In genomic region chr18:57881818-57882413, GRCh38 we compare ENCODE assay signal across 8 cellular contexts.
DNase-seq lines count a peak whose midpoint lies in the region; ATAC-seq and TF ChIP-seq lines count a peak whose summit lies in the region.

No MANE protein-coding gene starts in this region.

- TF ChIP-seq EP300 in neural cell (conservative IDR thresholded peaks at IDR 0.05; ENCODE audit: poor library complexity, severe bottlenecking): peak; percentile 20

- intact Hi-C loops in CD8-positive, alpha-beta T cell (cut with DNase I, micrococcal nuclease): loop anchor here (1.0 to 10.0 kb wide), 5 partner anchors 160 to 613 kb away; partner anchors contain the start of gene NEDD4L (in 1 of the 2)
- intact Hi-C loops in PC-3 (cut with micrococcal nuclease): loop anchor here (1.0 to 5.0 kb wide), 6 partner anchors 77 to 440 kb away; no protein-coding TSS in a partner anchor

- H3K9me2 ChIP-seq in PC-3 (replicated peaks; ENCODE audit: low read length) (no peaks in the 10 kb centered on the region), neural cell (ENCODE audit: insufficient read depth, low read length) (no peaks in the 10 kb centered on the region)

- TF ChIP-seq RAD21 in neural cell (conservative IDR thresholded peaks at IDR 0.05): peak; percentile 99

- H3K4me1 ChIP-seq in CD8-positive, alpha-beta T cell (ENCODE audit: insufficient read depth, low read length): no peaks in the 10 kb centered on the region
- H3K4me1 ChIP-seq in PC-3 (ENCODE audit: insufficient read depth, low read length): peaks cover 7% of the 10 kb centered on the region
- no peaks in the 10 kb centered on the region for H3K4me1 ChIP-seq in fibroblast of lung (ENCODE audit: control insufficient read depth, extremely low read depth, insufficient read depth, low read length)

- H2AFZ ChIP-seq in PC-3 (ENCODE audit: low read length): peak overlapping the region; percentile 51
- peak overlapping the region; percentile 35 for H2AFZ ChIP-seq in fibroblast of lung (ENCODE audit: low read length)
- no peak overlapping the region for H2AFZ ChIP-seq in neural cell (ENCODE audit: low read depth, low read length)

- H3K9ac ChIP-seq in PC-3 (ENCODE audit: low read length) (no peak overlapping the region), fibroblast of lung (ENCODE audit: insufficient read depth, low read length) (no peak overlapping the region), neural cell (ENCODE audit: low read length) (no peak overlapping the region)

- H4K20me1 ChIP-seq in PC-3 (ENCODE audit: low read length) (no peaks in the 10 kb centered on the region), fibroblast of lung (ENCODE audit: control insufficient read depth, extremely low read depth, insufficient read depth, low read length) (no peaks in the 10 kb centered on the region), neural cell (ENCODE audit: insufficient read depth) (no peaks in the 10 kb centered on the region)

- no peak overlapping the region for H3K4me3 ChIP-seq in CD8-positive, alpha-beta T cell (ENCODE audit: low read depth, low read length)
- H3K4me3 ChIP-seq in PC-3 (ENCODE audit: low read length): no peak overlapping the region
- no peak overlapping the region for H3K4me3 ChIP-seq in fibroblast of lung (replicated peaks in 1 of 4; ENCODE audit: control extremely low read depth in 1 of 4, insufficient read depth in 1 of 4, low read depth in 3 of 4, low read length in 4 of 4)
- H3K4me3 ChIP-seq in neural cell (ENCODE audit: low read length): no peak overlapping the region

- H3K27me3 Mint-ChIP-seq in CD8-positive, alpha-beta T cell (ENCODE audit: low read depth): peaks cover 6% of the 10 kb centered on the region
- H3K27me3 Mint-ChIP-seq in activated T-cell treated with anti-CD3 and anti-CD28 coated beads, Interleukin-2, amount 50 U/mL, for 24 hours: peaks cover 12% of the 10 kb centered on the region

- no peak overlapping the region for H3K27ac Mint-ChIP-seq in CD8-positive, alpha-beta T cell
- no peak overlapping the region for H3K27ac Mint-ChIP-seq in activated T-cell treated with anti-CD3 and anti-CD28 coated beads, Interleukin-2, amount 50 U/mL, for 24 hours

- ATAC-seq in CD8-positive, alpha-beta T cell: peak; percentile 74
- ATAC-seq in GM21381 (IDR thresholded peaks at IDR 0.05; ENCODE audit: unreplicated experiment) (peak; percentile 77), PC-3 (peak; percentile 95)

- no peaks in the 10 kb centered on the region for H3F3A ChIP-seq in PC-3 (ENCODE audit: low read length, unreplicated experiment)
- H3F3A ChIP-seq in neural cell (ENCODE audit: insufficient read depth, low read length, poor library complexity, severe bottlenecking): no peaks in the 10 kb centered on the region

- no peaks in the 10 kb centered on the region for H3K36me3 Mint-ChIP-seq in CD8-positive, alpha-beta T cell
- H3K36me3 Mint-ChIP-seq in activated T-cell treated with anti-CD3 and anti-CD28 coated beads, Interleukin-2, amount 50 U/mL, for 24 hours (ENCODE audit: low read depth): no peaks in the 10 kb centered on the region

- no peak overlapping the region for H3K4me3 Mint-ChIP-seq in CD8-positive, alpha-beta T cell
- no peak overlapping the region for H3K4me3 Mint-ChIP-seq in activated T-cell treated with anti-CD3 and anti-CD28 coated beads, Interleukin-2, amount 50 U/mL, for 24 hours

- H3K9me3 ChIP-seq in CD8-positive, alpha-beta T cell (ENCODE audit: low read length): no peaks in the 10 kb centered on the region
- H3K9me3 ChIP-seq in PC-3 (ENCODE audit: low read length): no peaks in the 10 kb centered on the region
- H3K9me3 ChIP-seq in fibroblast of lung (ENCODE audit: control insufficient read depth, insufficient read depth, low read depth, low read length): no peaks in the 10 kb centered on the region
- peaks cover 12% of the 10 kb centered on the region for H3K9me3 ChIP-seq in neural cell (ENCODE audit: low read length)

- H3K9me3 Mint-ChIP-seq in CD8-positive, alpha-beta T cell: no peaks in the 10 kb centered on the region
- H3K9me3 Mint-ChIP-seq in activated T-cell treated with anti-CD3 and anti-CD28 coated beads, Interleukin-2, amount 50 U/mL, for 24 hours: no peaks in the 10 kb centered on the region

- H3K27ac ChIP-seq in CD8-positive, alpha-beta T cell (ENCODE audit: low read depth, low read length): no peak overlapping the region
- H3K27ac ChIP-seq in PC-3 (ENCODE audit: low read length) (no peak overlapping the region), fibroblast of lung (ENCODE audit: insufficient read depth, low read length) (no peak overlapping the region), neural cell (ENCODE audit: low read length) (peak overlapping the region; percentile 7), substantia nigra (ENCODE audit: low read depth, low read length, poor library complexity, severe bottlenecking) (no peak overlapping the region)

- CTCF ChIA-PET in CD8-positive, alpha-beta T cell (lab: Charles Lee): interaction anchor here (0.6 to 3.1 kb wide), 17 partner anchors 9 to 1159 kb away, joined by 3 to 22 read pairs (median 5); no protein-coding TSS in a partner anchor
- CTCF ChIA-PET in PC-3 (lab: Charles Lee): interaction anchor here (0.5 to 1.1 kb wide), 5 partner anchors 39 to 243 kb away, joined by 3 to 6 read pairs (median 3); partner anchors contain the start of gene NEDD4L

- H3K4me2 ChIP-seq in PC-3 (ENCODE audit: low read length) (peak overlapping the region; percentile 22; the same call in 1 of the 2 replicates), fibroblast of lung (ENCODE audit: extremely low read depth, insufficient read depth, low read length) (no peak overlapping the region), neural cell (ENCODE audit: low read length) (no peak overlapping the region)

- POLR2A ChIA-PET in CD8-positive, alpha-beta T cell (lab: Charles Lee): no interaction called here
- POLR2A ChIA-PET in PC-3 (lab: Charles Lee; ENCODE audit: unreplicated experiment): no interaction called here

- BruUV-seq in PC-3 (replicated peaks; lab: Mats Ljungman, UMichigan): no TSS peak

- H3K36me3 ChIP-seq in CD8-positive, alpha-beta T cell (ENCODE audit: insufficient read depth, low read length): no peaks in the 10 kb centered on the region
- H3K36me3 ChIP-seq in PC-3 (ENCODE audit: low read depth, low read length) (no peaks in the 10 kb centered on the region), fibroblast of lung (ENCODE audit: control insufficient read depth, insufficient read depth, low read length) (no peaks in the 10 kb centered on the region), neural cell (ENCODE audit: insufficient read depth, low read length) (no peaks in the 10 kb centered on the region)

- peak; percentile 3 to 63 (median 35) for DNase-seq in CD8-positive, alpha-beta T cell
- peak; percentile 10 for DNase-seq in KG1 (lab: John Stamatoyannopoulos, UW)
- peak; percentile 76 for DNase-seq in PC-3
- DNase-seq in activated T-cell treated with anti-CD3 and anti-CD28 coated beads, Interleukin-2, amount 50 U/mL, for 24 hours: peak; percentile 59
- DNase-seq in fibroblast of lung (ENCODE audit: low read depth in 2 of 2): peak; percentile 71 to 89
- peak in 46 of 49 donors; percentile 1 to 72 (median 44) for DNase-seq in substantia nigra (lab: John Stamatoyannopoulos, UW)

- TF ChIP-seq CTCF in CD8-positive, alpha-beta T cell (IDR thresholded peaks at IDR 0.05): peak; percentile 89
- TF ChIP-seq CTCF in PC-3 (conservative IDR thresholded peaks at IDR 0.05; ENCODE audit: low read depth, low read length): peak; percentile 91
- peak; percentile 96 for TF ChIP-seq CTCF in fibroblast of lung (conservative IDR thresholded peaks at IDR 0.05 in 1 of 2, IDR thresholded peaks at IDR 0.05 in 1 of 2; ENCODE audit: low read depth in 1 of 2, low read length in 2 of 2)
- peak; percentile 97 for TF ChIP-seq CTCF in neural cell (IDR thresholded peaks at IDR 0.05; ENCODE audit: poor library complexity, severe bottlenecking)

- H3K4me1 Mint-ChIP-seq in CD8-positive, alpha-beta T cell (ENCODE audit: low read depth): no peaks in the 10 kb centered on the region
- H3K4me1 Mint-ChIP-seq in activated T-cell treated with anti-CD3 and anti-CD28 coated beads, Interleukin-2, amount 50 U/mL, for 24 hours (ENCODE audit: low read depth): no peaks in the 10 kb centered on the region

- H3K27me3 ChIP-seq in CD8-positive, alpha-beta T cell (ENCODE audit: insufficient read depth, low read length): no peaks in the 10 kb centered on the region
- no peaks in the 10 kb centered on the region for H3K27me3 ChIP-seq in PC-3 (ENCODE audit: low read length)
- no peaks in the 10 kb centered on the region for H3K27me3 ChIP-seq in fibroblast of lung (ENCODE audit: control insufficient read depth, insufficient read depth, low read length)
- no peaks in the 10 kb centered on the region for H3K27me3 ChIP-seq in neural cell (ENCODE audit: insufficient read depth, low read depth, low read length)

- H3K79me2 ChIP-seq in PC-3 (ENCODE audit: low read length): no peaks in the 10 kb centered on the region
- H3K79me2 ChIP-seq in fibroblast of lung (ENCODE audit: control insufficient read depth, insufficient read depth, low read length): no peaks in the 10 kb centered on the region
- H3K79me2 ChIP-seq in neural cell (replicated peaks; ENCODE audit: insufficient read depth, low read length): no peaks in the 10 kb centered on the region

TF ChIP-seq in neural cell, 6 proteins besides CTCF, POLR2A, EP300 and RAD21:
- peak; percentile 14 for TF ChIP-seq MXI1 (conservative IDR thresholded peaks at IDR 0.05; ENCODE audit: poor library complexity, severe bottlenecking)
- no peak for TF ChIP-seq TAF1 (IDR thresholded peaks at IDR 0.05; ENCODE audit: low read depth)
- TF ChIP-seq SMC3 (conservative IDR thresholded peaks at IDR 0.05; ENCODE audit: poor library complexity): peak; percentile 99
TF ChIP-seq in neural cell: peak in this region for 2.

Comparison
In these comparisons a context has a peak if more than half of its experiments do, and no peak if none do; other contexts are left out.
1. DNase-seq: peak in every context shown above with its lines; median percentile 80 in fibroblast of lung; 76 in PC-3; 59 in activated T-cell treated with anti-CD3 and anti-CD28 coated beads, Interleukin-2, amount 50 U/mL, for 24 hours; 44 in substantia nigra; 35 in CD8-positive, alpha-beta T cell; 10 in KG1.